In the genomic region with DNA sequence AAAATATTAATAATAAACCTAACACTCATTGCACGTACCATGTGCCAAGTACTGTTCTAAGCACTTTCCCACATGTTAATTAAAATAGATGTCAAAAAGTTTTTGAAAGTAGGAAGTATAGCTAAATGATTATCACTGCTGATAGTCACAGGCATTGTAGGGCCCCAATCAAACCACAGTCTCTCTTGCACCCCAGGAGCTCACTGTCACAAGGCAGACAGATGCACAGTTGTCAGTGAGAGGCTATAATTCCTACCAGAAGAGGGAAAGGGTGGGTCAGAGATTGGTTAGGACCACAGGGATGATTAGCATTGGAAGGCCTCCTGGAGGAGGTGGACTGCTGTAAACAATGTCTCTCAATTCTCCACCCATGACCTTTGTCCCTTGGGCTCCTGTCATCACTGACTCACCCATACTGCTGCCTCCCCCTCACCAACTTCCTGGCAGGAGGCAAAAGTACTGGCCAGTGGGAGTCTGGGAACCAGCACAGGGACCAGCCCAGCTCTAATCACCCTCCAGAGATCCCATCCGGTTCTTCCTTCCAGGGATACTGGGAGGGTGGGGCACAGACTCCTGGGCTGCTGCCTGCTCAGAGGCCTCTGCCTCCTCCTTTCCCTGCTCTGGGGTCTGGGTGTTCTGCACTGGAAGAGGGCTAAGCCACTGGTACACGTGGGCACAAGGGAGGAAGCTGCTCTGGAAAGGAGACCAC, we compare ENCODE assay signal across 8 cellular contexts. TPM values are rescaled to one million over a fixed set of nuclear protein-coding genes. Genes with fewer than 3 reads are reported as not detected.
A peak's percentile ranks its signal among the peaks of the same experiment; 100 is the strongest.
DNase-seq lines count a peak whose midpoint lies in the region; ATAC-seq and TF ChIP-seq lines count a peak whose summit lies in the region.

No MANE protein-coding gene starts in this region.

- H2AFZ ChIP-seq in KMS-11 (ENCODE audit: low read depth) = no peak overlapping the region; the same call in 1 of the 2 replicates

- no peak overlapping the region for H3K4me3 ChIP-seq in KMS-11 (IDR thresholded peaks at IDR 0.05; ENCODE audit: insufficient read depth, low read depth, low read length)
- peak overlapping the region in 3 of 4 donors; percentile 79 to 93 (median 83) for H3K4me3 ChIP-seq in gastrocnemius medialis

- WGBS in adipose tissue, 3 donors = 29 to 34% (median 31%) methylated on average over 2 to 3 of the region's 3 CpGs

- peak overlapping the region; percentile 75; the same call in 1 of the 2 replicates for H3K4me2 ChIP-seq in KMS-11

- in situ Hi-C loops in gastrocnemius medialis (cut with MboI; ENCODE audit: low sequenced_read_pairs in 4 of 4) = loop anchor here in 3 of 4 donors (5.0 kb wide), 1 partner anchor 33 kb away; no protein-coding TSS in a partner anchor

- no peak for TF ChIP-seq CTCF in KMS-11 (conservative IDR thresholded peaks at IDR 0.05; ENCODE audit: low read depth, low read length)
- TF ChIP-seq CTCF in gastrocnemius medialis (IDR thresholded peaks at IDR 0.05 in 4 of 5, conservative IDR thresholded peaks at IDR 0.05 in 1 of 5) = no peak

- H3K27ac ChIP-seq in KMS-11 = no peak overlapping the region; the same call in 1 of the 2 replicates
- peak overlapping the region; percentile 99 for H3K27ac ChIP-seq in adipose tissue (ENCODE audit: low read depth, low read length)
- peak overlapping the region; percentile 94 to 100 (median 98) for H3K27ac ChIP-seq in gastrocnemius medialis

- no peak overlapping the region for H3K9ac ChIP-seq in KMS-11

- no peaks in the 10 kb centered on the region for H3K9me3 ChIP-seq in gastrocnemius medialis

- ATAC-seq in left ventricle myocardium superior (peak; percentile 26), gastrocnemius medialis (peak in 1 of 2 donors; percentile 7), HG03432 (IDR thresholded peaks at IDR 0.05; ENCODE audit: unreplicated experiment) (no peak), HG03457 (IDR thresholded peaks at IDR 0.05; ENCODE audit: unreplicated experiment) (no peak)

- no peaks in the 10 kb centered on the region for H3K79me2 ChIP-seq in KMS-11 (ENCODE audit: insufficient read depth, low read depth)

- no peaks in the 10 kb centered on the region for H4K20me1 ChIP-seq in KMS-11 (ENCODE audit: insufficient read depth)

- H3K27me3 ChIP-seq in KMS-11 (ENCODE audit: insufficient read depth, low read depth) = no peaks in the 10 kb centered on the region
- no peaks in the 10 kb centered on the region for H3K27me3 ChIP-seq in gastrocnemius medialis

- intact Hi-C loops in left ventricle myocardium superior (cut with micrococcal nuclease) (no loop called here), gastrocnemius medialis (cut with DNase I; ENCODE audit: low total_unique reads) (no loop called here)

- DNase-seq in ELF-1 (ENCODE audit: low read depth, low spot score) (peak; percentile 80), left ventricle myocardium superior (peak; percentile 56), gastrocnemius medialis (peak in 1 of 2 donors; percentile 71), middle frontal gyrus (ENCODE audit: extremely low spot score, low spot score) (no peak)

- H3K36me3 ChIP-seq in KMS-11 (ENCODE audit: insufficient read depth) (no peaks in the 10 kb centered on the region), gastrocnemius medialis (peaks cover 0 to 5% of the 10 kb centered on the region in 2 donors)

- TF ChIP-seq POLR2A in gastrocnemius medialis (IDR thresholded peaks at IDR 0.05) = no peak

- H3K4me1 ChIP-seq in KMS-11 (ENCODE audit: low read depth, poor library complexity, severe bottlenecking) = peaks cover 50% of the 10 kb centered on the region
- peaks cover 39 to 48% of the 10 kb centered on the region in 2 donors for H3K4me1 ChIP-seq in gastrocnemius medialis

RNA-seq across cellular contexts. Expression of a gene that starts 1.1 kb away (rescaled TPM):
- polyA plus RNA-seq in adipose tissue = 100 to 1,000 TPM; 116 to 188 (median 169) TPM
- total RNA-seq in left ventricle myocardium superior (40.3 TPM), gastrocnemius medialis (100 to 1,000 TPM in 2 of 4 donors, 10 to 100 TPM in 2; 57.4 to 115 (median 87.9) TPM)

RNA-seq across cellular contexts. Expression of a gene that starts 18.9 kb away (rescaled TPM):
- 10 to 100 TPM in 1 of 3 donors, 1 to 10 TPM in 2; 2.7 to 17.4 (median 9.9) TPM for polyA plus RNA-seq in adipose tissue
- total RNA-seq in left ventricle myocardium superior (0.89 TPM), gastrocnemius medialis (1 to 10 TPM in 2 of 4 donors, under 1 TPM in 2; 0.24 to 2.7 (median 0.91) TPM)

RNA-seq across cellular contexts. Expression of a gene that starts 37.3 kb away (rescaled TPM):
- 10 to 100 TPM in 2 of 3 donors, 1 to 10 TPM in 1; 9.8 to 15.3 (median 10.2) TPM for polyA plus RNA-seq in adipose tissue
- total RNA-seq in left ventricle myocardium superior = 5.8 TPM
- 10 to 100 TPM in 2 of 4 donors, 1 to 10 TPM in 2; 5.2 to 14.7 (median 7.7) TPM for total RNA-seq in gastrocnemius medialis

RNA-seq across cellular contexts. Expression of a gene that starts 47.2 kb away (rescaled TPM):
- 10 to 100 TPM; 82.3 to 97.8 (median 93.6) TPM for polyA plus RNA-seq in adipose tissue
- 106 TPM for total RNA-seq in left ventricle myocardium superior
- 100 to 1,000 TPM in 3 of 4 donors, 10 to 100 TPM in 1; 78.4 to 193 (median 124) TPM for total RNA-seq in gastrocnemius medialis

RNA-seq across cellular contexts. Expression of a gene that starts 49.4 kb away (rescaled TPM):
- polyA plus RNA-seq in adipose tissue = 1 to 10 TPM; 2.2 to 6.6 (median 2.4) TPM
- total RNA-seq in left ventricle myocardium superior = 0.87 TPM
- total RNA-seq in gastrocnemius medialis = under 1 TPM in 3 of 4 donors, not detected in 1; 0.44 to 0.78 (median 0.56) TPM
